Comparison of ENCODE assay signal across 18 cellular contexts in genomic region chr13:103663996-103664395, GRCh38.
"Had no signal": no experiment of that assay in that cellular context is flagged by ENCODE, and none has a peak within 500 bp of the region (broad histone marks: within the 10 kb centered on the region; RNA-seq: fewer than 3 reads in every experiment).

No MANE protein-coding gene starts in this region.

- ATAC-seq: activated CD4-positive, CD25-positive, alpha-beta regulatory T cell treated with anti-CD3 and anti-CD28 coated beads, Interleukin-2, amount 50 U/mL, for 24 hours; left ventricle myocardium superior; psoas muscle; stimulated activated effector memory CD8-positive, alpha-beta T cell treated with anti-CD3 and anti-CD28 coated beads, Interleukin-12 subunit alpha, Interleukin-12 subunit beta, amount 100 ng/mL, for 72 hours; T-cell had no signal

- H3K4me3 ChIP-seq: dorsolateral prefrontal cortex, esophagus muscularis mucosa, hepatocyte, psoas muscle, sigmoid colon, spleen had no signal

- H3K27ac ChIP-seq: dorsolateral prefrontal cortex, esophagus muscularis mucosa, hepatocyte, psoas muscle, sigmoid colon, spleen had no signal

- DNase-seq: activated CD4-positive, alpha-beta T cell treated with anti-CD3 and anti-CD28 coated beads, Interleukin-2, amount 50 U/mL, for 1 hour; activated naive CD8-positive, alpha-beta T cell treated with anti-CD3 and anti-CD28 coated beads for 36 hours; endodermal cell; kidney; left ventricle myocardium superior; nephron progenitor cell; occipital lobe; psoas muscle; sigmoid colon; spleen; stimulated activated CD4-positive, alpha-beta T cell treated with anti-CD3 and anti-CD28 coated beads, Interleukin-1b, Interleukin-23, amount 100 ng/mL, for 48 hours; T-cell; T1000 had no signal

- H3K9me3 ChIP-seq: esophagus muscularis mucosa, psoas muscle, sigmoid colon, spleen had no signal

- H3K36me3 ChIP-seq: esophagus muscularis mucosa, sigmoid colon, spleen had no signal

- H3K27me3 ChIP-seq: dorsolateral prefrontal cortex, esophagus muscularis mucosa, hepatocyte, sigmoid colon, spleen had no signal
